In genomic region chr11:130213143-130213978, GRCh38 we compare ENCODE assay signal across 9 cellular contexts. TPM values are rescaled to one million over a fixed set of nuclear protein-coding genes. Genes with fewer than 3 reads are reported as not detected.
A peak's percentile ranks its signal among the peaks of the same experiment; 100 is the strongest.
DNase-seq lines count a peak whose midpoint lies in the region; ATAC-seq, FAIRE-seq and TF ChIP-seq lines count a peak whose summit lies in the region.
"Had no signal": no experiment of that assay in that cellular context is flagged by ENCODE, and none has a peak within 500 bp of the region (broad histone marks: within the 10 kb centered on the region; RNA-seq: fewer than 3 reads in every experiment).

No MANE protein-coding gene starts in this region.

- H3K27ac ChIP-seq in SK-N-SH (ENCODE audit: low read depth in 2 of 2, low read length in 1 of 2) (no peak overlapping the region), heart left ventricle (no peak overlapping the region)

- TF ChIP-seq POLR2A in heart left ventricle (IDR thresholded peaks at IDR 0.05), result no peak

- TF ChIP-seq RAD21 in SK-N-SH (IDR thresholded peaks at IDR 0.05; ENCODE audit: low read length), result peak; percentile 87

- H3K4me3 ChIP-seq in SK-N-SH (ENCODE audit: low read depth in 2 of 2, low read length in 1 of 2) (peak overlapping the region; percentile 9 to 30; a peak in 2 of 4 replicates), heart left ventricle (peak overlapping the region in 1 of 12 donors; percentile 7)

- H3K9me3 Mint-ChIP-seq in activated naive CD4-positive, alpha-beta T cell treated with anti-CD3 and anti-CD28 coated beads, Interleukin-2, amount 10 ng/mL, durations not matched to agents 7 days and 5 days, result no peaks in the 10 kb centered on the region

- H3K9me2 ChIP-seq in SK-N-SH, result no peaks in the 10 kb centered on the region

- no peak overlapping the region for H3K27ac Mint-ChIP-seq in activated naive CD4-positive, alpha-beta T cell treated with anti-CD3 and anti-CD28 coated beads, Interleukin-2, amount 10 ng/mL, durations not matched to agents 7 days and 5 days

- no peak overlapping the region for H2AFZ ChIP-seq in SK-N-SH (ENCODE audit: low read depth)

- peak; percentile 61 for DNase-seq in COLO668 (lab: John Stamatoyannopoulos, UW; ENCODE audit: unreplicated experiment)
- DNase-seq in HTR-8/SVneo (ENCODE audit: insufficient read length, low spot score), result peak; percentile 55
- DNase-seq in SK-N-SH, result peak; percentile 94
- DNase-seq in activated naive CD4-positive, alpha-beta T cell treated with anti-CD3 and anti-CD28 coated beads, Interleukin-2, amount 10 ng/mL, durations not matched to agents 7 days and 5 days, result peak; percentile 75
- peak; percentile 57 to 83 (median 61) for DNase-seq in heart left ventricle
- peak; percentile 89 for DNase-seq in retina

- intact Hi-C loops in heart left ventricle (cut with DNase I), result loop anchor here in 9 of 10 donors (2.0 to 10.0 kb wide), 9 partner anchors 171 to 681 kb away; partner anchors contain the start of gene ADAMTS8 (in 3 of the 9)

- peaks cover 2% of the 10 kb centered on the region for H3K4me1 Mint-ChIP-seq in activated naive CD4-positive, alpha-beta T cell treated with anti-CD3 and anti-CD28 coated beads, Interleukin-2, amount 10 ng/mL, durations not matched to agents 7 days and 5 days

- POLR2A ChIA-PET in SK-N-SH (lab: Yijun Ruan, JAX), result interaction anchor here (1.0 kb wide), 1 partner anchor 649 kb away, joined by 4 read pairs; no protein-coding TSS in a partner anchor

- no peak for FAIRE-seq in HTR-8/SVneo (lab: Jason Lieb, UNC)
- FAIRE-seq: TTC549 had no signal

- H3K4me2 ChIP-seq in SK-N-SH, result peak overlapping the region; percentile 39; the same call in 1 of the 2 replicates

- no peak overlapping the region for H3K9ac ChIP-seq in SK-N-SH

- H3K36me3 Mint-ChIP-seq in activated naive CD4-positive, alpha-beta T cell treated with anti-CD3 and anti-CD28 coated beads, Interleukin-2, amount 10 ng/mL, durations not matched to agents 7 days and 5 days, result no peaks in the 10 kb centered on the region

- peak; percentile 87 for ATAC-seq in GM19463 (IDR thresholded peaks at IDR 0.05; ENCODE audit: unreplicated experiment)
- ATAC-seq in heart left ventricle, result peak; percentile 55 to 88 (median 82)
- no peak for ATAC-seq in HG03565 (IDR thresholded peaks at IDR 0.05; ENCODE audit: unreplicated experiment)

- H3F3A ChIP-seq in SK-N-SH (replicated peaks; ENCODE audit: insufficient read depth), result no peaks in the 10 kb centered on the region

- H3K9me3 ChIP-seq in SK-N-SH (no peaks in the 10 kb centered on the region), heart left ventricle (no peaks in the 10 kb centered on the region)

- H3K4me1 ChIP-seq in SK-N-SH (ENCODE audit: control insufficient read depth in 1 of 2, insufficient read depth in 2 of 2, low read depth in 1 of 2, low read length in 1 of 2) (peaks cover 0 to 7% of the 10 kb centered on the region in 2 experiments; a peak in 1 of 4 replicates), heart left ventricle (peaks cover 0 to 8% (median 4%) of the 10 kb centered on the region in 12 donors)

- H3K27me3 ChIP-seq in SK-N-SH (ENCODE audit: insufficient read depth) (peaks cover 20% of the 10 kb centered on the region), heart left ventricle (peaks cover 0 to 6% (median 0%) of the 10 kb centered on the region in 9 donors)

- H4K20me1 ChIP-seq in SK-N-SH (ENCODE audit: insufficient read depth), result no peaks in the 10 kb centered on the region

- no peaks in the 10 kb centered on the region for H3K36me3 ChIP-seq in SK-N-SH (replicated peaks in 1 of 2; ENCODE audit: control insufficient read depth in 1 of 2, insufficient read depth in 2 of 2, low read length in 1 of 2)
- no peaks in the 10 kb centered on the region for H3K36me3 ChIP-seq in heart left ventricle

- peaks cover 26% of the 10 kb centered on the region for H3K27me3 Mint-ChIP-seq in activated naive CD4-positive, alpha-beta T cell treated with anti-CD3 and anti-CD28 coated beads, Interleukin-2, amount 10 ng/mL, durations not matched to agents 7 days and 5 days

- no peak overlapping the region for H3K4me3 Mint-ChIP-seq in activated naive CD4-positive, alpha-beta T cell treated with anti-CD3 and anti-CD28 coated beads, Interleukin-2, amount 10 ng/mL, durations not matched to agents 7 days and 5 days

- CTCF ChIA-PET in SK-N-SH (lab: Yijun Ruan, JAX), result interaction anchor here (0.6 to 1.7 kb wide), 34 partner anchors 8 to 681 kb away, joined by 3 to 27 read pairs (median 4); no protein-coding TSS in a partner anchor
- CTCF ChIA-PET in activated naive CD4-positive, alpha-beta T cell treated with anti-CD3 and anti-CD28 coated beads, Interleukin-2, amount 10 ng/mL, durations not matched to agents 7 days and 5 days (lab: Charles Lee), result interaction anchor here (0.6 to 1.9 kb wide), 24 partner anchors 9 to 703 kb away, joined by 3 to 22 read pairs (median 3); partner anchors contain the start of gene SNX19

- 43% methylated on average over 24 of the region's 28 CpGs for WGBS in SK-N-SH (ENCODE audit: low lambda C conversion rate)
- 32 to 40% (median 37%) methylated on average over 27 to 28 of the region's 28 CpGs for WGBS in heart left ventricle, 4 donors

- no peak for TF ChIP-seq EP300 in SK-N-SH (IDR thresholded peaks at IDR 0.05; ENCODE audit: borderline replicate concordance in 1 of 2, low read depth in 1 of 2, low read length in 1 of 2)

- TF ChIP-seq CTCF in SK-N-SH (IDR thresholded peaks at IDR 0.05), result peak; percentile 94
- peak; percentile 91 to 98 (median 95) for TF ChIP-seq CTCF in heart left ventricle (IDR thresholded peaks at IDR 0.05)

- H3K79me2 ChIP-seq in SK-N-SH (ENCODE audit: insufficient read depth), result no peaks in the 10 kb centered on the region

TF ChIP-seq in SK-N-SH, 30 proteins besides CTCF, POLR2A, EP300 and RAD21:
- TF ChIP-seq YY1 (IDR thresholded peaks at IDR 0.05; ENCODE audit: low read depth) (no peak), EZH2phosphoT487 (IDR thresholded peaks at IDR 0.05; ENCODE audit: borderline replicate concordance, low read depth) (no peak), GATA2 (CRISPR knock-in tag; IDR thresholded peaks at IDR 0.05) (no peak), MXI1 (IDR thresholded peaks at IDR 0.05; ENCODE audit: low read depth, low read length) (no peak), SMC3 (IDR thresholded peaks at IDR 0.05; ENCODE audit: low read depth, low read length) (peak; percentile 78), IRF3 (IDR thresholded peaks at IDR 0.05; ENCODE audit: low read depth, low read length) (no peak), FOXM1 (IDR thresholded peaks at IDR 0.05; ENCODE audit: low read depth) (no peak)

RNA-seq across cellular contexts. Expression of gene ST14, which starts 53.8 kb away (rescaled TPM):
- polyA plus RNA-seq in SK-N-SH (2012; rRNA removed), result not detected in 2 replicates
- polyA plus RNA-seq in SK-N-SH (2012; cell fraction: cytosol; rRNA removed), result 0.01 TPM in 1 of 2 replicates, not detected in the other
- not detected in 2 replicates for polyA plus RNA-seq in SK-N-SH (2012; cell fraction: nucleus; rRNA removed)
- total RNA-seq in heart left ventricle, result 10 to 100 TPM in 1 of 9 donors, 1 to 10 TPM in 4, under 1 TPM in 4; 0.37 to 13.0 (median 1.3) TPM
- 1 to 10 TPM in 1 of 2 donors, under 1 TPM in 1; 0.61 to 1.4 TPM for polyA plus RNA-seq in heart left ventricle
